Comparison of ENCODE assay signal across 1 cellular context in genomic region chr18:59358611-59359575, GRCh38.
TF ChIP-seq lines count a peak whose summit lies in the region.

Gene LMAN1, minus strand, starts transcription at chr18:59359265. Its CDS starts 21 bp downstream, at chr18:59359244.

TF ChIP-seq in HepG2, 621 proteins besides CTCF, POLR2A, EP300 and RAD21 (continued from another document and continues in another):
- TF ChIP-seq ZUFSP (CRISPR knock-in tag; IDR thresholded peaks at IDR 0.05; ENCODE audit: borderline replicate concordance) (no peak), SMC3 (IDR thresholded peaks at IDR 0.05; ENCODE audit: low read length) (no peak), KDM5A (IDR thresholded peaks at IDR 0.05; ENCODE audit: borderline replicate concordance, low read length) (0 out of 2 replicates have a peak, but pooled peaks have one; percentile 33), TEAD2 (CRISPR knock-in tag; IDR thresholded peaks at IDR 0.05) (0 out of 2 replicates have a peak, but pooled peaks have one; percentile 16), ZNF720 (CRISPR knock-in tag; IDR thresholded peaks at IDR 0.05) (no peak), ZBTB46 (CRISPR knock-in tag; IDR thresholded peaks at IDR 0.05; ENCODE audit: borderline replicate concordance) (no peak), ZNF710 (CRISPR knock-in tag; IDR thresholded peaks at IDR 0.05; ENCODE audit: borderline replicate concordance) (peak; percentile 58; the same call in 1 of the 2 replicates), GPBP1L1 (CRISPR knock-in tag; IDR thresholded peaks at IDR 0.05) (no peak), ZNF138 (CRISPR knock-in tag; IDR thresholded peaks at IDR 0.05; ENCODE audit: low read depth) (no peak), ZNF709 (CRISPR knock-in tag; IDR thresholded peaks at IDR 0.05) (peak; percentile 83; the same call in 1 of the 2 replicates), ZNF703 (CRISPR knock-in tag; IDR thresholded peaks at IDR 0.05; ENCODE audit: borderline replicate concordance) (no peak), ZNF678 (CRISPR knock-in tag; IDR thresholded peaks at IDR 0.05) (peak; percentile 67; the same call in 1 of the 2 replicates), ZNF558 (CRISPR knock-in tag; IDR thresholded peaks at IDR 0.05; ENCODE audit: borderline replicate concordance) (no peak; the same call in 1 of the 2 replicates), PHF5A (CRISPR knock-in tag; IDR thresholded peaks at IDR 0.05; ENCODE audit: low read depth, unreplicated experiment) (peak; percentile 40), NCOR1 (IDR thresholded peaks at IDR 0.05; ENCODE audit: borderline replicate concordance, low read length) (no peak), MYPOP (CRISPR knock-in tag; IDR thresholded peaks at IDR 0.05) (peak; percentile 88), GMEB1 (CRISPR knock-in tag; IDR thresholded peaks at IDR 0.05; ENCODE audit: borderline replicate concordance) (peak; percentile 62), NR2C2 (CRISPR knock-in tag; IDR thresholded peaks at IDR 0.05; ENCODE audit: borderline replicate concordance) (peak; percentile 96), MAX (IDR thresholded peaks at IDR 0.05) (peak; percentile 48), E2F2 (CRISPR knock-in tag; IDR thresholded peaks at IDR 0.05; ENCODE audit: borderline replicate concordance) (no peak), FOXM1 (CRISPR knock-in tag; IDR thresholded peaks at IDR 0.05) (no peak), ZNF776 (CRISPR knock-in tag; IDR thresholded peaks at IDR 0.05) (peak; percentile 71; the same call in 1 of the 2 replicates), CREM (IDR thresholded peaks at IDR 0.05) (no peak), CREM (CRISPR knock-in tag; IDR thresholded peaks at IDR 0.05) (no peak), JDP2 (CRISPR knock-in tag; IDR thresholded peaks at IDR 0.05; ENCODE audit: borderline replicate concordance) (no peak; the same call in 1 of the 2 replicates), FOXP1 (IDR thresholded peaks at IDR 0.05) (no peak), FOXP1 (CRISPR knock-in tag; IDR thresholded peaks at IDR 0.05) (no peak), NR2F2 (IDR thresholded peaks at IDR 0.05; ENCODE audit: borderline replicate concordance, low read depth) (no peak; the same call in 1 of the 2 replicates), MLXIP (CRISPR knock-in tag; IDR thresholded peaks at IDR 0.05; ENCODE audit: borderline replicate concordance) (no peak), KDM1A (CRISPR knock-in tag; IDR thresholded peaks at IDR 0.05) (no peak), PHB2 (IDR thresholded peaks at IDR 0.05; ENCODE audit: partially characterized antibody) (no peak), HCFC1 (IDR thresholded peaks at IDR 0.05; ENCODE audit: low read depth, low read length) (peak; percentile 14; the same call in 1 of the 2 replicates), ZNF343 (CRISPR knock-in tag; IDR thresholded peaks at IDR 0.05) (no peak; the same call in 1 of the 2 replicates), NPAS2 (CRISPR knock-in tag; IDR thresholded peaks at IDR 0.05; ENCODE audit: borderline replicate concordance) (no peak), ZNF12 (CRISPR knock-in tag; IDR thresholded peaks at IDR 0.05) (peak; percentile 10; the same call in 1 of the 2 replicates), LBX2 (CRISPR knock-in tag; IDR thresholded peaks at IDR 0.05; ENCODE audit: borderline replicate concordance) (0 out of 2 replicates have a peak, but pooled peaks have one; percentile 9), ZNF775 (CRISPR knock-in tag; IDR thresholded peaks at IDR 0.05; ENCODE audit: borderline replicate concordance) (no peak), RBM39 (IDR thresholded peaks at IDR 0.05; ENCODE audit: low read depth, low read length, poor library complexity, severe bottlenecking) (peak; percentile 97), ZNF253 (CRISPR knock-in tag; IDR thresholded peaks at IDR 0.05; ENCODE audit: borderline replicate concordance) (no peak), PCBP2 (optimal IDR thresholded peaks at IDR 0.05; ENCODE audit: low read depth, low read length, poor library complexity, severe bottlenecking) (no peak), THRA (CRISPR knock-in tag; IDR thresholded peaks at IDR 0.05; ENCODE audit: borderline replicate concordance) (peak; percentile 47; the same call in 1 of the 2 replicates), ZNF281 (CRISPR knock-in tag; IDR thresholded peaks at IDR 0.05; ENCODE audit: borderline replicate concordance) (peak; percentile 39; the same call in 1 of the 2 replicates)
